23 cellular contexts compared by ENCODE assay signal in the genomic region with DNA sequence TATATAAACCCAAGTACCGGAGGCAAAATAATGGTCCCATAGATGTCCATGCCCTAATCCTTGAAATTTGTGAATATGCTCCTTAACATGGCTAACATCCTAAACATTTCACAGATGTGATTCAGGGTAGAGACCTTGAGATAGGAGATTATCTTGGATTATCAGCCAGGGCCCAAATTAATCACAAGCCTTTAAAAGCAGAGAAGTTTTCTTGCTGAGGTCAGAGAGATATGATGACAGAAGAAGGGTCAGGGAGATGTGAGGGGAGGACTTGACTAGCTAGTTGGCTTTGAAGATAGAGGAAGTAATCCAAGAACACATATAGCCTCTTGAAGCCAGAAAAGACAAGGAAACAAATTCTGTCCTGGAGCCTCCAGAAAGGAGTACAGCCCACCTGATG.
"Had no signal": no experiment of that assay in that cellular context is flagged by ENCODE, and none has a peak within 500 bp of the region (broad histone marks: within the 10 kb centered on the region; RNA-seq: fewer than 3 reads in every experiment).

No MANE protein-coding gene starts in this region.

- H3K27ac ChIP-seq: cardiac muscle cell, Peyer's patch, RWPE1, SJCRH30, VCaP had no signal

- DNase-seq: activated CD4-positive, alpha-beta memory T cell treated with anti-CD3 and anti-CD28 coated beads for 36 hours; activated CD4-positive, alpha-beta T cell treated with anti-CD3 and anti-CD28 coated beads, Interleukin-2, amount 10 ng/mL, durations not matched to agents 7 days and 5 days; activated CD4-positive, CD25-positive, alpha-beta regulatory T cell; activated T-cell treated with anti-CD3 and anti-CD28 coated beads for 4 hours; activated T-cell treated with anti-CD3 and anti-CD28 coated beads, Interleukin-2, amount 50 U/mL, for 48 hours; amygdala; NCI-H1048; NCI-H146; NCI-H187 treated with DMSO at 0.1 percent for 48 hours; NCI-H2081 treated with DMSO at 0.1 percent for 48 hours; NCI-H446 treated with DMSO at 0.1 percent for 48 hours; NCI-H524 treated with DMSO at 0.1 percent for 48 hours; NCI-H748 treated with DMSO at 0.1 percent for 48 hours; Peyer's patch; Right ventricle myocardium superior; SJCRH30; T-cell; T-helper 2 cell; T1000 had no signal

- H3K4me3 ChIP-seq: cardiac muscle cell, Peyer's patch, SJCRH30 had no signal

- H3K36me3 ChIP-seq: cardiac muscle cell, Peyer's patch, SJCRH30 had no signal

- FAIRE-seq: astrocyte had no signal

- H3K9me3 ChIP-seq: Peyer's patch, SJCRH30 had no signal

- H3K27me3 ChIP-seq: cardiac muscle cell, Peyer's patch, SJCRH30 had no signal

- H3K4me1 ChIP-seq: Peyer's patch, SJCRH30 had no signal
